23 cellular contexts compared by ENCODE assay signal in the genomic region with DNA sequence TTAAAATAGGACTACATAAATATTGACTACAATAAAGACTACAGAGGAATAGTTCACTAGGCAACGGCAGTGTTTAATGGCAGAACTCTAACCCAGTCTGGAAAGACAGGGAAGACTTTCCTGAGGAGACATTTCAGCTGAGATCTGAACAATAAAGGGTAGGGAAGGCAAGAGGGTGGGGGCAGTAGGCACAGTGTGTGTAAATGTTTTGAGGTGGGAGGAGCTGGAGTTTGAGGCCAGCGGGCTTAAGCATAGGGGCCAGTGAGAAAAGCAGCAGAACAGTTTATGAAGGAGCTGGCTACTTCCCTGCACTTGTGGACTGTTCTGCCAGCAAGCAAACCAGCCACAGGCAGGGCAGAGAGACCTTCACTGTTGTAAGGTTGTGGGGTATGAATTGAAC.
DNase-seq lines count a peak whose midpoint lies in the region; ATAC-seq and TF ChIP-seq lines count a peak whose summit lies in the region.
"Had no signal": no experiment of that assay in that cellular context is flagged by ENCODE, and none has a peak within 500 bp of the region (broad histone marks: within the 10 kb centered on the region; RNA-seq: fewer than 3 reads in every experiment).

No MANE protein-coding gene starts in this region.

- H3K4me3 ChIP-seq in HUES6 (ENCODE audit: low read depth, low read length) (peak overlapping the region; percentile 38), fibroblast of the aortic adventitia (ENCODE audit: low read depth, low read length) (no peak overlapping the region), mucosa of rectum (ENCODE audit: low read length in 2 of 2) (peak overlapping the region in 1 of 2 donors; percentile 2), thoracic aorta (no peak overlapping the region), body of pancreas (no peak overlapping the region), tibial nerve (no peak overlapping the region)
- H3K4me3 ChIP-seq: GM12878, heart right ventricle, psoas muscle, SK-N-MC had no signal

- H3K27me3 ChIP-seq in HUES6 (ENCODE audit: control insufficient read depth, insufficient read depth, low read length) (no peaks in the 10 kb centered on the region), mucosa of rectum (ENCODE audit: control insufficient read depth in 2 of 2, insufficient read depth in 2 of 2, low read length in 2 of 2) (no peaks in the 10 kb centered on the region), thoracic aorta (replicated peaks; ENCODE audit: insufficient read depth) (no peaks in the 10 kb centered on the region), body of pancreas (no peaks in the 10 kb centered on the region), tibial nerve (no peaks in the 10 kb centered on the region)
- H3K27me3 ChIP-seq: heart right ventricle had no signal

- H3K36me3 ChIP-seq in HUES6 (ENCODE audit: control insufficient read depth, insufficient read depth, low read length) (no peaks in the 10 kb centered on the region), mucosa of rectum (ENCODE audit: control insufficient read depth in 2 of 2, insufficient read depth in 2 of 2, low read length in 2 of 2) (no peaks in the 10 kb centered on the region), thoracic aorta (no peaks in the 10 kb centered on the region), body of pancreas (replicated peaks in 1 of 2; ENCODE audit: insufficient read depth in 1 of 2, low read depth in 2 of 2) (no peaks in the 10 kb centered on the region), tibial nerve (no peaks in the 10 kb centered on the region)
- H3K36me3 ChIP-seq: heart right ventricle had no signal

- TF ChIP-seq POLR2A in body of pancreas (IDR thresholded peaks at IDR 0.05) (no peak), tibial nerve (IDR thresholded peaks at IDR 0.05) (no peak)

- ATAC-seq in thoracic aorta (ENCODE audit: insufficient number of reproducible peaks, low FRiP score, low read depth) (no peak), GM21528 (IDR thresholded peaks at IDR 0.05; ENCODE audit: low FRiP score, unreplicated experiment) (no peak), body of pancreas (no peak)
- ATAC-seq: GM12878, HCT116 had no signal

- peak overlapping the region; percentile 64; the same call in 1 of the 2 replicates for H3K27ac ChIP-seq in HUES6 (ENCODE audit: low read depth, low read length)
- peak overlapping the region; percentile 65 to 66 for H3K27ac ChIP-seq in mucosa of rectum (ENCODE audit: low read depth in 2 of 2, low read length in 2 of 2)
- H3K27ac ChIP-seq in thoracic aorta: peak overlapping the region; percentile 47 to 56
- no peak overlapping the region for H3K27ac ChIP-seq in body of pancreas
- H3K27ac ChIP-seq in tibial nerve: no peak overlapping the region
- H3K27ac ChIP-seq: heart right ventricle, psoas muscle, SK-N-MC had no signal

- peak; percentile 11 for DNase-seq in fibroblast of the aortic adventitia (ENCODE audit: low read depth)
- no peak for DNase-seq in thoracic aorta (ENCODE audit: low spot score)
- no peak for DNase-seq in body of pancreas
- no peak for DNase-seq in tibial nerve (ENCODE audit: low spot score in 2 of 2)
- DNase-seq: activated naive CD4-positive, alpha-beta T cell treated with anti-CD3 and anti-CD28 coated beads, Interleukin-2, amount 10 ng/mL, durations not matched to agents 7 days and 5 days; amniotic stem cell; C1 segment of cervical spinal cord; Caco-2; central memory CD4-positive, alpha-beta T cell; DMS79 treated with DMSO at 0.1 percent for 48 hours; heart right ventricle; NCI-H2029 treated with DMSO at 0.1 percent for 48 hours; NCI-H345; NCI-H774; nephron progenitor cell; psoas muscle; T-helper 2 cell had no signal

- peaks cover 26% of the 10 kb centered on the region for H3K4me1 ChIP-seq in HUES6 (ENCODE audit: control insufficient read depth, insufficient read depth, low read length)
- peaks cover 3 to 10% of the 10 kb centered on the region in 2 donors for H3K4me1 ChIP-seq in mucosa of rectum (ENCODE audit: control insufficient read depth in 2 of 2, insufficient read depth in 2 of 2, low read length in 2 of 2)
- H3K4me1 ChIP-seq in thoracic aorta (ENCODE audit: control insufficient read depth in 1 of 2, low read depth in 2 of 2): peaks cover 19 to 33% of the 10 kb centered on the region in 2 donors
- no peaks in the 10 kb centered on the region for H3K4me1 ChIP-seq in body of pancreas
- peaks cover 0 to 3% (median 0%) of the 10 kb centered on the region in 4 donors for H3K4me1 ChIP-seq in tibial nerve

- H3K9ac ChIP-seq in HUES6 (ENCODE audit: low read length): peak overlapping the region; percentile 4
- H3K9ac ChIP-seq in mucosa of rectum (ENCODE audit: low read depth in 1 of 2, low read length in 2 of 2): no peak overlapping the region

- 81 to 87% methylated on average over 2 of the region's 2 CpGs for WGBS in body of pancreas, 2 donors
- 72 to 74% methylated on average over 2 of the region's 2 CpGs for WGBS in tibial nerve, 2 donors

- TF ChIP-seq CTCF in fibroblast of the aortic adventitia (IDR thresholded peaks at IDR 0.05; ENCODE audit: insufficient read depth, low read length) (no peak), thoracic aorta (IDR thresholded peaks at IDR 0.05) (no peak), body of pancreas (IDR thresholded peaks at IDR 0.05) (no peak), tibial nerve (IDR thresholded peaks at IDR 0.05) (no peak)

- H3K9me3 ChIP-seq in HUES6 (ENCODE audit: control insufficient read depth, insufficient read depth, low read depth, low read length): peaks cover 12% of the 10 kb centered on the region
- H3K9me3 ChIP-seq in mucosa of rectum (ENCODE audit: control insufficient read depth in 2 of 2, low read length in 2 of 2): peaks cover 0 to 6% of the 10 kb centered on the region in 2 donors
- peaks cover 3% of the 10 kb centered on the region for H3K9me3 ChIP-seq in thoracic aorta
- no peaks in the 10 kb centered on the region for H3K9me3 ChIP-seq in body of pancreas
- peaks cover 0 to 14% (median 0%) of the 10 kb centered on the region in 4 donors for H3K9me3 ChIP-seq in tibial nerve
- H3K9me3 ChIP-seq: Caco-2 had no signal

- intact Hi-C loops in body of pancreas (cut with DNase I): no loop called here

- no peak for TF ChIP-seq EP300 in tibial nerve (IDR thresholded peaks at IDR 0.05)

Comparison
In these comparisons a context has a peak if more than half of its experiments do, and no peak if none do; other contexts are left out.
1. H3K27ac ChIP-seq: peak in HUES6 (single experiment), mucosa of rectum (2 of 2) and thoracic aorta (2 of 2); none in body of pancreas (0 of 4) and tibial nerve (0 of 4).